16 cellular contexts compared by ENCODE assay signal in the genomic region with DNA sequence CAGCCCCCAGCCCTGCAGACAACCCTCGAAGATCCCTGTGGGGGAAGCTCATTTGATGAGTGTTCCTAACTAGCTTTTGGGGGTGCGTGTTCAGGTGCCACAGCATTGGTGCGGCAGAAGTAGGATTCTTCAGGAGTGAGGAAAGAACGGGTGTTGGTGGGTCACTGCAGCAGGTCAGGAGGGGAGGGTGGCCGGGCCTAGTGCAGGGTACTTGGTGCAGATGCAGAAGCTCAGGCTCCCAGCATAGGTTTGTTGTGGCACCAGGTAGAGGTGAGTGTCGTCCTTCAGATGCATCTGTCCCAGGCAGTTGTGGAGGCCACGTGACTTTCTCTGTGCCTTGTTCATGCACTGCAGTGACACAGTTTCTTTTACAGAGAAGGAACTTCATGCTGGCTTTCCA. TPM values are rescaled to one million over a fixed set of nuclear protein-coding genes. Genes with fewer than 3 reads are reported as not detected.
A peak's percentile ranks its signal among the peaks of the same experiment; 100 is the strongest.
DNase-seq lines count a peak whose midpoint lies in the region; ATAC-seq, FAIRE-seq and TF ChIP-seq lines count a peak whose summit lies in the region.
"Had no signal": no experiment of that assay in that cellular context is flagged by ENCODE, and none has a peak within 500 bp of the region (broad histone marks: within the 10 kb centered on the region; RNA-seq: fewer than 3 reads in every experiment).

No MANE protein-coding gene starts in this region.

- no peaks in the 10 kb centered on the region for H3K9me3 Mint-ChIP-seq in CD8-positive, alpha-beta T cell
- H3K9me3 Mint-ChIP-seq in Caco-2 (ENCODE audit: unreplicated experiment) (no peaks in the 10 kb centered on the region), osteocyte (ENCODE audit: unreplicated experiment) (no peaks in the 10 kb centered on the region)
- no peaks in the 10 kb centered on the region for H3K9me3 Mint-ChIP-seq in central memory CD8-positive, alpha-beta T cell
- peaks cover 0 to 1% (median 0%) of the 10 kb centered on the region in 8 donors for H3K9me3 Mint-ChIP-seq in CD4-positive, alpha-beta memory T cell
- H3K9me3 Mint-ChIP-seq: CD8-positive, alpha-beta memory T cell; GM23338; H9 had no signal

- peaks cover 7% of the 10 kb centered on the region for H3K36me3 ChIP-seq in CD8-positive, alpha-beta T cell (ENCODE audit: insufficient read depth, low read length)
- H3K36me3 ChIP-seq in Caco-2 (ENCODE audit: control insufficient read depth, insufficient read depth, low read length) (0 out of 2 replicates have a peak, but pooled peaks cover 1% of the 10 kb centered on the region), kidney (ENCODE audit: control insufficient read depth in 1 of 2, insufficient read depth in 2 of 2, low read length in 2 of 2) (peaks cover 4 to 11% of the 10 kb centered on the region in 2 donors)
- peaks cover 27% of the 10 kb centered on the region for H3K36me3 ChIP-seq in CD4-positive, alpha-beta memory T cell (ENCODE audit: insufficient read depth, low read length)

- peak overlapping the region; percentile 41 for H3K27ac Mint-ChIP-seq in CD8-positive, alpha-beta T cell
- H3K27ac Mint-ChIP-seq in Caco-2 (ENCODE audit: unreplicated experiment) (peak overlapping the region; percentile 66), osteocyte (ENCODE audit: unreplicated experiment) (no peak overlapping the region)
- peak overlapping the region; percentile 10 for H3K27ac Mint-ChIP-seq in central memory CD8-positive, alpha-beta T cell (ENCODE audit: low read depth)
- H3K27ac Mint-ChIP-seq in CD4-positive, alpha-beta memory T cell = peak overlapping the region in 1 of 7 donors; percentile 23
- H3K27ac Mint-ChIP-seq: GM23338 had no signal

- no peak for TF ChIP-seq CTCF in CD8-positive, alpha-beta T cell (IDR thresholded peaks at IDR 0.05)
- TF ChIP-seq CTCF in Caco-2 (IDR thresholded peaks at IDR 0.05; ENCODE audit: insufficient read depth in 1 of 2, low read depth in 1 of 2, low read length in 1 of 2, severe bottlenecking in 1 of 2, unreplicated experiment in 1 of 2) (no peak), kidney (IDR thresholded peaks at IDR 0.05; ENCODE audit: borderline replicate concordance, extremely low read depth, insufficient read depth) (no peak), osteocyte (IDR thresholded peaks at IDR 0.05) (no peak)

- no peak overlapping the region for H3K9ac ChIP-seq in kidney (ENCODE audit: low read length in 2 of 2)

- H3K4me3 ChIP-seq in CD8-positive, alpha-beta T cell (ENCODE audit: low read depth, low read length) = no peak overlapping the region
- H3K4me3 ChIP-seq in Caco-2 (ENCODE audit: low read depth, low read length) = no peak overlapping the region
- no peak overlapping the region for H3K4me3 ChIP-seq in kidney (ENCODE audit: low read length in 2 of 2)
- H3K4me3 ChIP-seq in CD4-positive, alpha-beta memory T cell (ENCODE audit: low read length in 2 of 2) = no peak overlapping the region
- H3K4me3 ChIP-seq: A549, GM23338 had no signal

- no peak overlapping the region for H3K4me3 Mint-ChIP-seq in CD8-positive, alpha-beta T cell
- H3K4me3 Mint-ChIP-seq in Caco-2 (ENCODE audit: unreplicated experiment) = no peak overlapping the region
- no peak overlapping the region for H3K4me3 Mint-ChIP-seq in central memory CD8-positive, alpha-beta T cell
- H3K4me3 Mint-ChIP-seq in CD4-positive, alpha-beta memory T cell = no peak overlapping the region
- no peak overlapping the region for H3K4me3 Mint-ChIP-seq in osteocyte (ENCODE audit: unreplicated experiment)
- H3K4me3 Mint-ChIP-seq: CD8-positive, alpha-beta memory T cell; GM23338 had no signal

- BruUV-seq in Caco-2 (replicated peaks; lab: Mats Ljungman, UMichigan) = no TSS peak

- CTCF ChIA-PET in CD8-positive, alpha-beta T cell (lab: Charles Lee) = interaction anchor here (1.6 kb wide), 1 partner anchor 10 kb away, joined by 6 read pairs; no protein-coding TSS in a partner anchor
- CTCF ChIA-PET in Caco-2 (lab: Charles Lee) = no interaction called here
- CTCF ChIA-PET in CD4-positive, alpha-beta memory T cell (lab: Charles Lee; ENCODE audit: partially characterized antibody) = interaction anchor here (0.8 kb wide), 1 partner anchor 9 kb away, joined by 3 read pairs; no protein-coding TSS in a partner anchor

- intact Hi-C loops in CD8-positive, alpha-beta T cell (cut with DNase I, micrococcal nuclease) = no loop called here
- intact Hi-C loops in Caco-2 (cut with micrococcal nuclease; ENCODE audit: unreplicated experiment) (no loop called here), kidney (cut with DNase I) (no loop called here)
- intact Hi-C loops in CD4-positive, alpha-beta memory T cell (cut with micrococcal nuclease) = no loop called here

- H3K27me3 Mint-ChIP-seq in CD8-positive, alpha-beta T cell (ENCODE audit: low read depth) = no peaks in the 10 kb centered on the region
- H3K27me3 Mint-ChIP-seq in Caco-2 (ENCODE audit: insufficient read depth, unreplicated experiment) = no peaks in the 10 kb centered on the region
- H3K27me3 Mint-ChIP-seq in central memory CD8-positive, alpha-beta T cell = no peaks in the 10 kb centered on the region
- no peaks in the 10 kb centered on the region for H3K27me3 Mint-ChIP-seq in CD4-positive, alpha-beta memory T cell
- no peaks in the 10 kb centered on the region for H3K27me3 Mint-ChIP-seq in osteocyte (ENCODE audit: unreplicated experiment)
- H3K27me3 Mint-ChIP-seq: CD8-positive, alpha-beta memory T cell had no signal

- peaks cover 22% of the 10 kb centered on the region for H3K4me1 ChIP-seq in CD8-positive, alpha-beta T cell (ENCODE audit: insufficient read depth, low read length)
- no peaks in the 10 kb centered on the region for H3K4me1 ChIP-seq in Caco-2
- peaks cover 9 to 13% of the 10 kb centered on the region in 2 donors for H3K4me1 ChIP-seq in kidney (ENCODE audit: control insufficient read depth in 1 of 2, insufficient read depth in 1 of 2, low read depth in 1 of 2, low read length in 2 of 2)
- peaks cover 10% of the 10 kb centered on the region for H3K4me1 ChIP-seq in CD4-positive, alpha-beta memory T cell (ENCODE audit: insufficient read depth, low read length)

- no peaks in the 10 kb centered on the region for H3K27me3 ChIP-seq in CD8-positive, alpha-beta T cell (ENCODE audit: insufficient read depth, low read length)
- no peaks in the 10 kb centered on the region for H3K27me3 ChIP-seq in Caco-2 (replicated peaks; ENCODE audit: control insufficient read depth, insufficient read depth, low read length)
- no peaks in the 10 kb centered on the region for H3K27me3 ChIP-seq in CD4-positive, alpha-beta memory T cell (ENCODE audit: insufficient read depth, low read length)
- H3K27me3 ChIP-seq: BE2C had no signal

- DNase-seq in CD8-positive, alpha-beta T cell = no peak
- DNase-seq in Caco-2 (no peak), kidney (peak; percentile 29), NCI-H1930 (lab: John Stamatoyannopoulos, UW) (no peak), osteocyte (ENCODE audit: extremely low spot score, unreplicated experiment) (no peak)
- DNase-seq in central memory CD8-positive, alpha-beta T cell (ENCODE audit: low spot score in 2 of 2) = no peak
- DNase-seq in CD4-positive, alpha-beta memory T cell = no peak
- DNase-seq: BE2C, DMS 273 treated with DMSO at 0.1 percent for 48 hours, H9, IMR-90 had no signal

- no peaks in the 10 kb centered on the region for H3K9me3 ChIP-seq in CD8-positive, alpha-beta T cell (ENCODE audit: low read length)
- H3K9me3 ChIP-seq in Caco-2 (no peaks in the 10 kb centered on the region), kidney (ENCODE audit: control insufficient read depth in 1 of 2, low read length in 2 of 2) (no peaks in the 10 kb centered on the region)
- no peaks in the 10 kb centered on the region for H3K9me3 ChIP-seq in CD4-positive, alpha-beta memory T cell (ENCODE audit: control insufficient read depth in 1 of 2, low read length in 2 of 2)
- H3K9me3 ChIP-seq: A549, BE2C had no signal

- H3K27ac ChIP-seq in CD8-positive, alpha-beta T cell (ENCODE audit: low read depth, low read length) = no peak overlapping the region
- no peak overlapping the region for H3K27ac ChIP-seq in kidney (ENCODE audit: low read depth in 2 of 2, low read length in 2 of 2)
- H3K27ac ChIP-seq in CD4-positive, alpha-beta memory T cell (ENCODE audit: low read depth, low read length) = no peak overlapping the region
- H3K27ac ChIP-seq: A549, C4-2B had no signal

- peaks cover 59% of the 10 kb centered on the region for H3K36me3 Mint-ChIP-seq in CD8-positive, alpha-beta T cell
- peaks cover 46% of the 10 kb centered on the region for H3K36me3 Mint-ChIP-seq in Caco-2 (ENCODE audit: insufficient read depth, unreplicated experiment)
- H3K36me3 Mint-ChIP-seq in central memory CD8-positive, alpha-beta T cell (ENCODE audit: insufficient read depth) = peaks cover 17% of the 10 kb centered on the region
- peaks cover 15 to 52% of the 10 kb centered on the region in 2 donors for H3K36me3 Mint-ChIP-seq in CD4-positive, alpha-beta memory T cell
- peaks cover 17% of the 10 kb centered on the region for H3K36me3 Mint-ChIP-seq in osteocyte (ENCODE audit: unreplicated experiment)

- FAIRE-seq in kidney (lab: Jason Lieb, UNC) = no peak
- FAIRE-seq: A549 had no signal

- POLR2A ChIA-PET in CD8-positive, alpha-beta T cell (lab: Charles Lee) = no interaction called here
- POLR2A ChIA-PET in Caco-2 (lab: Charles Lee) = no interaction called here
- POLR2A ChIA-PET in CD4-positive, alpha-beta memory T cell (lab: Charles Lee; ENCODE audit: partially characterized antibody) = no interaction called here

- no peak for ATAC-seq in CD8-positive, alpha-beta T cell
- ATAC-seq in central memory CD8-positive, alpha-beta T cell (replicated peaks; ENCODE audit: extremely low read depth, poor library complexity, severe bottlenecking) = no peak
- no peak for ATAC-seq in HG02571 (IDR thresholded peaks at IDR 0.05; ENCODE audit: unreplicated experiment)
- ATAC-seq: A549, GM23338 had no signal

- peaks cover 30% of the 10 kb centered on the region for H3K4me1 Mint-ChIP-seq in CD8-positive, alpha-beta T cell (ENCODE audit: low read depth)
- H3K4me1 Mint-ChIP-seq in Caco-2 (ENCODE audit: low read depth, unreplicated experiment) (no peaks in the 10 kb centered on the region), osteocyte (ENCODE audit: unreplicated experiment) (peaks cover 36% of the 10 kb centered on the region)
- peaks cover 28% of the 10 kb centered on the region for H3K4me1 Mint-ChIP-seq in central memory CD8-positive, alpha-beta T cell
- peaks cover 5 to 22% (median 11%) of the 10 kb centered on the region in 4 donors for H3K4me1 Mint-ChIP-seq in CD4-positive, alpha-beta memory T cell

RNA-seq across cellular contexts. Expression of gene ADORA2A, which starts 15.1 kb away (rescaled TPM):
- total RNA-seq in CD8-positive, alpha-beta T cell = 10 to 100 TPM; 15.9 to 17.2 TPM
- total RNA-seq in Caco-2 (2022) (4.0 and 4.9 TPM in 2 replicates), kidney (6.9 TPM), osteocyte (1.6 and 3.5 TPM in 2 replicates)
- 6.1 TPM for polyA plus RNA-seq in kidney (ENCODE audit: insufficient read depth, low read depth, low replicate concordance)
- 10 to 100 TPM; 34.5 to 35.0 TPM for total RNA-seq in CD4-positive, alpha-beta memory T cell
- 10 to 100 TPM; 66.7 to 74.7 TPM for polyA plus RNA-seq in CD4-positive, alpha-beta memory T cell
